ENCODE assay signal across 1 cellular context in the genomic region with DNA sequence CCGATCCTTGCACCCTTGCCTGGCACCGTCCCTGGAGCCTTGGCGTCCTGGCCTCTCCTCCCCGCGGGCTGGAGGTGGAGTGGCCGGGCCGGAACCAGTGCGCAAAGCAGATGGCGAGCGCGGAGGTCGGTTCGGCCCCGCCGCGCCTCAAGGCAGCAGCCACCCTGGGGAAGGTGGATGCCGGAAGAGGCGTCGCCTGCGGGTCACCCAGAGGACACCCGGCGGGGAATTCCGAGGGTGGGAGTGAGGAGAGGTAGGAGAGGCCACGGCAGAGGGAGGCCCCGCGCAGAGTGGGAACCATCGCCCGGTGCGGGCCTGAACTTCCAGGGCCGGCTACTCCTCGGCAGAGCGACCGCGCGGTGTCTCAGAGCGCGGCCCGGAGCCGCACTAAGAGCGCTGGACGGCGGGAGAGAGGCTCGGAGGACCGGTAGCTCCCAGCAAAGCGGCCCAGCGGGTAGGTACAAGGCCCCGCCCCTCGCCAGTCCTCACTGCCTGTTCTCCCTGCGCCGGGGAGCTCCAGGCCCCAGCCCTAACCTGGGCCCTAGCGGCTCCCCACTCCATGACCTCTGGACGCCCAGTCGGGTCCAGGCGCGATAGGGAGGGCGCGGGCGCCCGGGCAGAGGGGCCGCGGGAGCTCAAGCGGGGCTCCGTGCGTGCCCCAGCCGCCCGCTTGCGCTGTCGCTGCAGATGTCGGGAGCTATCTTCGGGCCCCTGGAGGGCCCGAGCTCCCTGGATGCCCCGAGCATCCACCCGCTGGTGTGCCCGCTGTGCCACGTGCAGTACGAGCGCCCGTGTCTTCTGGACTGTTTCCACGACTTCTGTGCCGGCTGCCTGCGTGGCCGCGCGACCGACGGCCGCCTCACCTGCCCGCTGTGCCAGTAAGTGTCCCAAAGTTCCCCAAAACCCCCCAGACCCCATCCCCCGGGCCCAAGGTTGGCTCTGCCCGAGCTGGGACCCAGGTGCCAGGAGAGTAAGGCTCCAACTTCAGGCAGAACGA.
A peak's percentile ranks its signal among the peaks of the same experiment; 100 is the strongest.
TF ChIP-seq lines count a peak whose summit lies in the region.

A gene with protein sequence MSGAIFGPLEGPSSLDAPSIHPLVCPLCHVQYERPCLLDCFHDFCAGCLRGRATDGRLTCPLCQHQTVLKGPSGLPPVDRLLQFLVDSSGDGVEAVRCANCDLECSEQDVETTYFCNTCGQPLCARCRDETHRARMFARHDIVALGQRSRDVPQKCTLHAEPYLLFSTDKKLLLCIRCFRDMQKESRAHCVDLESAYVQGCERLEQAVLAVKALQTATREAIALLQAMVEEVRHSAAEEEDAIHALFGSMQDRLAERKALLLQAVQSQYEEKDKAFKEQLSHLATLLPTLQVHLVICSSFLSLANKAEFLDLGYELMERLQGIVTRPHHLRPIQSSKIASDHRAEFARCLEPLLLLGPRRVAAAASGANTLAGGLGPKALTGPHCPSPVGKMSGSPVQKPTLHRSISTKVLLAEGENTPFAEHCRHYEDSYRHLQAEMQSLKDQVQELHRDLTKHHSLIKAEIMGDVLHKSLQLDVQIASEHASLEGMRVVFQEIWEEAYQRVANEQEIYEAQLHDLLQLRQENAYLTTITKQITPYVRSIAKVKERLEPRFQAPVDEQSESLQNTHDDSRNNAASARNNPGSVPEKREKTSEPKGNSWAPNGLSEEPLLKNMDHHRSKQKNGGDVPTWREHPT (plus strand): TSS at position 271 of the 997 bp plus-strand sequence. CDS start 417 bp downstream, at position 688.

TF ChIP-seq in HepG2, 621 proteins besides CTCF, POLR2A, EP300 and RAD21 (continued from another document and continues in another):
- TF ChIP-seq, protein P1, sequence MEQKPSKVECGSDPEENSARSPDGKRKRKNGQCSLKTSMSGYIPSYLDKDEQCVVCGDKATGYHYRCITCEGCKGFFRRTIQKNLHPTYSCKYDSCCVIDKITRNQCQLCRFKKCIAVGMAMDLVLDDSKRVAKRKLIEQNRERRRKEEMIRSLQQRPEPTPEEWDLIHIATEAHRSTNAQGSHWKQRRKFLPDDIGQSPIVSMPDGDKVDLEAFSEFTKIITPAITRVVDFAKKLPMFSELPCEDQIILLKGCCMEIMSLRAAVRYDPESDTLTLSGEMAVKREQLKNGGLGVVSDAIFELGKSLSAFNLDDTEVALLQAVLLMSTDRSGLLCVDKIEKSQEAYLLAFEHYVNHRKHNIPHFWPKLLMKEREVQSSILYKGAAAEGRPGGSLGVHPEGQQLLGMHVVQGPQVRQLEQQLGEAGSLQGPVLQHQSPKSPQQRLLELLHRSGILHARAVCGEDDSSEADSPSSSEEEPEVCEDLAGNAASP (CRISPR knock-in tag; IDR thresholded peaks at IDR 0.05; ENCODE audit: borderline replicate concordance): peak; percentile 79; the same call in 1 of the 2 replicates
- TF ChIP-seq ZNF580 (CRISPR knock-in tag; IDR thresholded peaks at IDR 0.05; ENCODE audit: borderline replicate concordance, low read depth): peak; percentile 52; the same call in 1 of the 2 replicates
- 0 out of 4 replicates have a peak, but pooled peaks of 1 of the 2 experiments have one; percentile 16 for TF ChIP-seq NR2F1 (CRISPR knock-in tag; IDR thresholded peaks at IDR 0.05)
- TF ChIP-seq ETV6 (CRISPR knock-in tag; conservative IDR thresholded peaks at IDR 0.05): 0 out of 2 replicates have a peak, but pooled peaks have one; percentile 36
- TF ChIP-seq ZNF232 (CRISPR knock-in tag; IDR thresholded peaks at IDR 0.05; ENCODE audit: borderline replicate concordance): peak; percentile 38
- TF ChIP-seq ARID2 (CRISPR knock-in tag; IDR thresholded peaks at IDR 0.05; ENCODE audit: borderline replicate concordance): no peak
- TF ChIP-seq MNT (IDR thresholded peaks at IDR 0.05): no peak
- TF ChIP-seq MAFG (CRISPR knock-in tag; IDR thresholded peaks at IDR 0.05): no peak
- TF ChIP-seq ZKSCAN5 (CRISPR knock-in tag; IDR thresholded peaks at IDR 0.05): no peak
- TF ChIP-seq TBP (CRISPR knock-in tag; IDR thresholded peaks at IDR 0.05): no peak
- TF ChIP-seq CREM (IDR thresholded peaks at IDR 0.05): no peak
- no peak for TF ChIP-seq CREM (CRISPR knock-in tag; IDR thresholded peaks at IDR 0.05)
- peak; percentile 51 for TF ChIP-seq MEIS2 (CRISPR knock-in tag; IDR thresholded peaks at IDR 0.05)
- peak; percentile 81 for TF ChIP-seq RXRB (CRISPR knock-in tag; IDR thresholded peaks at IDR 0.05; ENCODE audit: borderline replicate concordance)
- TF ChIP-seq NCOA1 (CRISPR knock-in tag; IDR thresholded peaks at IDR 0.05): peak; percentile 83
- TF ChIP-seq PRPF4 (IDR thresholded peaks at IDR 0.05; ENCODE audit: low read depth, low read length, poor library complexity, severe bottlenecking): no peak
- TF ChIP-seq GFI1 (CRISPR knock-in tag; IDR thresholded peaks at IDR 0.05; ENCODE audit: borderline replicate concordance): no peak
- peak; percentile 86; the same call in 1 of the 2 replicates for TF ChIP-seq POGK (CRISPR knock-in tag; conservative IDR thresholded peaks at IDR 0.05)
- TF ChIP-seq ISL2 (CRISPR knock-in tag; IDR thresholded peaks at IDR 0.05): peak; percentile 59
- peak; percentile 65; the same call in 1 of the 2 replicates for TF ChIP-seq HOXA5 (CRISPR knock-in tag; IDR thresholded peaks at IDR 0.05)
- TF ChIP-seq HIC2 (CRISPR knock-in tag; IDR thresholded peaks at IDR 0.05; ENCODE audit: low read depth): peak; percentile 25; the same call in 1 of the 2 replicates
- no peak for TF ChIP-seq ZNF460 (CRISPR knock-in tag; IDR thresholded peaks at IDR 0.05; ENCODE audit: borderline replicate concordance)
- TF ChIP-seq ATF1 (CRISPR knock-in tag; IDR thresholded peaks at IDR 0.05): no peak
- TF ChIP-seq ZFP90 (CRISPR knock-in tag; IDR thresholded peaks at IDR 0.05; ENCODE audit: borderline replicate concordance): peak; percentile 66
- no peak for TF ChIP-seq CENPT (CRISPR knock-in tag; IDR thresholded peaks at IDR 0.05; ENCODE audit: low read depth)
- 0 out of 3 replicates have a peak, but pooled peaks have one; percentile 29 for TF ChIP-seq MXI1 (IDR thresholded peaks at IDR 0.05; ENCODE audit: borderline replicate concordance, low read depth, low read length)
- no peak for TF ChIP-seq ZNF468 (CRISPR knock-in tag; IDR thresholded peaks at IDR 0.05)
- TF ChIP-seq GPN1 (CRISPR knock-in tag; IDR thresholded peaks at IDR 0.05; ENCODE audit: borderline replicate concordance): 0 out of 2 replicates have a peak, but pooled peaks have one; percentile 16
- TF ChIP-seq ZBTB25 (CRISPR knock-in tag; IDR thresholded peaks at IDR 0.05): peak; percentile 74; the same call in 1 of the 2 replicates
- no peak for TF ChIP-seq MIER2 (CRISPR knock-in tag; IDR thresholded peaks at IDR 0.05)
- peak; percentile 73 for TF ChIP-seq ZNF317 (CRISPR knock-in tag; IDR thresholded peaks at IDR 0.05)
- TF ChIP-seq PTBP1 (IDR thresholded peaks at IDR 0.05; ENCODE audit: low read depth, low read length, poor library complexity, severe bottlenecking): no peak
- TF ChIP-seq SMYD3 (CRISPR knock-in tag; IDR thresholded peaks at IDR 0.05): no peak
- peak; percentile 93 for TF ChIP-seq PHF8 (CRISPR knock-in tag; IDR thresholded peaks at IDR 0.05)
- no peak for TF ChIP-seq ZNF616 (CRISPR knock-in tag; IDR thresholded peaks at IDR 0.05; ENCODE audit: low read depth)
- TF ChIP-seq ELF1 (CRISPR knock-in tag; IDR thresholded peaks at IDR 0.05): peak; percentile 89
- no peak for TF ChIP-seq ZNF24 (IDR thresholded peaks at IDR 0.05)
- TF ChIP-seq HDAC6 (IDR thresholded peaks at IDR 0.05; ENCODE audit: low read depth, low read length): no peak
- TF ChIP-seq ZNF567 (CRISPR knock-in tag; IDR thresholded peaks at IDR 0.05; ENCODE audit: borderline replicate concordance): no peak
